Comparison of ENCODE assay signal across 25 cellular contexts in the genomic region with DNA sequence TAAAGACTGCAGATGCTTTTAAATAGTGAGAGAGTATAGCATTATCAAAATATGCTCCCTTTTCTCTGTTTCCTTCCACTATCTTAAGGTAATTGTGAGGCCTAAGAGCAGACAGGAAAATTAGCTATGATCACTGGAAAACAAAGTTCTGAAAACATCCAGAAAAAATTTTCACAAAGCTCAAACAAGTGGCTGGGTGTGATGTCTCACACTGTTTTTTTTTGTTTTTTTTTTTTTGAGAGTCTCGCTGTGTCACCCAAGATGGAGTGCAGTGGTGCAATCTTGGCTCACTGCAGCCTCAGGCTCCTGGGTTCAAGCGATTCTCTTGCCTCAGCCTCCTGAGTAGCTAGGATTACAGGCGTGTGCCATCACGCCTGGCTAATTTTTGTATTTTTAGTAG.
"Had no signal": no experiment of that assay in that cellular context is flagged by ENCODE, and none has a peak within 500 bp of the region (broad histone marks: within the 10 kb centered on the region; RNA-seq: fewer than 3 reads in every experiment).

No MANE protein-coding gene starts in this region.

- ATAC-seq: esophagus mucosa; gastrocnemius medialis; left lobe of liver; right lobe of liver; stimulated activated naive CD8-positive, alpha-beta T cell treated with anti-CD3 and anti-CD28 coated beads, Interleukin-15, amount 100 ng/mL, for 72 hours; upper lobe of right lung had no signal

- FAIRE-seq: kidney, small intestine had no signal

- H3K9me3 Mint-ChIP-seq: memory B cell; nephron progenitor cell; stimulated activated naive CD8-positive, alpha-beta T cell treated with anti-CD3 and anti-CD28 coated beads, Interleukin-15, amount 100 ng/mL, for 72 hours had no signal

- H3K4me1 Mint-ChIP-seq: nephron progenitor cell had no signal

- H3K27ac Mint-ChIP-seq: memory B cell; nephron progenitor cell; progenitor cell of endocrine pancreas; stimulated activated naive CD8-positive, alpha-beta T cell treated with anti-CD3 and anti-CD28 coated beads, Interleukin-15, amount 100 ng/mL, for 72 hours had no signal

- H3K4me3 ChIP-seq: dorsolateral prefrontal cortex, gastrocnemius medialis, lung, right lobe of liver, suprapubic skin, transverse colon, upper lobe of right lung, uterus had no signal

- H2AFZ ChIP-seq: parathyroid adenoma had no signal

- H3K36me3 ChIP-seq: gastrocnemius medialis, right lobe of liver, suprapubic skin, transverse colon, upper lobe of right lung, uterus had no signal

- H3K9me3 ChIP-seq: gastrocnemius medialis, right lobe of liver, suprapubic skin, transverse colon, upper lobe of right lung, uterus had no signal

- H3K27me3 Mint-ChIP-seq: memory B cell; progenitor cell of endocrine pancreas; stimulated activated naive CD8-positive, alpha-beta T cell treated with anti-CD3 and anti-CD28 coated beads, Interleukin-15, amount 100 ng/mL, for 72 hours had no signal

- H3K27ac ChIP-seq: dorsolateral prefrontal cortex, epithelial cell of prostate, gastrocnemius medialis, parathyroid adenoma, right lobe of liver, suprapubic skin, transverse colon, upper lobe of right lung, uterus had no signal

- H3K4me3 Mint-ChIP-seq: memory B cell; nephron progenitor cell; stimulated activated naive CD8-positive, alpha-beta T cell treated with anti-CD3 and anti-CD28 coated beads, Interleukin-15, amount 100 ng/mL, for 72 hours had no signal

- H3K27me3 ChIP-seq: dorsolateral prefrontal cortex, gastrocnemius medialis, right lobe of liver, suprapubic skin, transverse colon, upper lobe of right lung, uterus had no signal

- H3K9ac ChIP-seq: parathyroid adenoma had no signal

- DNase-seq: dorsolateral prefrontal cortex; effector CD4-positive, alpha-beta T cell; foreskin fibroblast; gastrocnemius medialis; head of caudate nucleus; kidney; nephron progenitor cell; nucleus accumbens; right lobe of liver; small intestine; stimulated activated CD4-positive, alpha-beta T cell treated with anti-CD3 and anti-CD28 coated beads, Interleukin-15, amount 100 ng/mL, for 24 hours; stimulated activated CD4-positive, alpha-beta T cell treated with anti-CD3 and anti-CD28 coated beads, Interleukin-2, amount 100 ng/mL, for 48 hours; stimulated activated naive CD4-positive, alpha-beta T cell; stimulated activated naive CD8-positive, alpha-beta T cell treated with anti-CD3 and anti-CD28 coated beads, Interleukin-15, amount 100 ng/mL, for 72 hours; transverse colon; upper lobe of right lung; uterus had no signal

- H3K4me1 ChIP-seq: suprapubic skin, uterus had no signal
